In the genomic region with DNA sequence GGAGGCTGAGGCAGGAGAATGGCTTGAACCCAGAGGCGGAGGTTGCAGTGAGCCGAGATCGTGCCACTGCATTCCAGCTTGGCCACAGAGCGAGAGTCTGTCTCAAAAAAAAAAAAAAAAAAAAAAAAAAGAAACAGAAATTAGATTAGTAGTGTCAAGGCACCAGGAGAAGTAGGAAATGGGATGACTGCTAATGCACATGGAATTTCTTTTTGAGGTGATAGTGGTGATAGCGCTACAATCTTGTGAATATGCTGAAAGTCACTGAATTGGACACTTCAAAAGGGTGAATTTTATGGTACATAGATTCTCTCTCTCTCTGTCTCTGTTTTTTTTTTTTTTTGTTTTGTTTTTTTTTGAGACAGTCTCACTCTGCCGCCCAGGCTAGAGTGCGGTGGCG, we compare ENCODE assay signal across 18 cellular contexts. TPM values are rescaled to one million over a fixed set of nuclear protein-coding genes. Genes with fewer than 3 reads are reported as not detected.
DNase-seq lines count a peak whose midpoint lies in the region; ATAC-seq and TF ChIP-seq lines count a peak whose summit lies in the region.
"Had no signal": no experiment of that assay in that cellular context is flagged by ENCODE, and none has a peak within 500 bp of the region (broad histone marks: within the 10 kb centered on the region; RNA-seq: fewer than 3 reads in every experiment).

No MANE protein-coding gene starts in this region.

- H3K36me3 Mint-ChIP-seq in activated T-cell treated with anti-CD3 and anti-CD28 coated beads, Interleukin-2, amount 50 U/mL, for 24 hours (ENCODE audit: low read depth): peaks cover 30% of the 10 kb centered on the region
- H3K36me3 Mint-ChIP-seq in activated T-helper 1 cell treated with anti-CD3 and anti-CD28 coated beads, Interleukin-12 subunit alpha, Interleukin-12 subunit beta, Interleukin-2, Interleukin-4 antibody, amounts not matched to agents 30 ng/mL and 10 ng/mL and 1 ng/mL, durations not matched to agents 14 hours and 24 hours and 36 hours (ENCODE audit: low read depth): peaks cover 30% of the 10 kb centered on the region
- H3K36me3 Mint-ChIP-seq in stimulated activated effector memory CD8-positive, alpha-beta T cell treated with anti-CD3 and anti-CD28 coated beads, Interleukin-12 subunit alpha, Interleukin-12 subunit beta, amount 100 ng/mL, for 72 hours: peaks cover 16% of the 10 kb centered on the region

- H3K4me2 ChIP-seq in MM.1S (ENCODE audit: low read depth, low read length): no peak overlapping the region
- H3K4me2 ChIP-seq: A549 had no signal

- H3K27me3 ChIP-seq in MM.1S (replicated peaks; ENCODE audit: insufficient read depth, low read length) (no peaks in the 10 kb centered on the region), H7 (ENCODE audit: control insufficient read depth, insufficient read depth, low read length) (no peaks in the 10 kb centered on the region)

- intact Hi-C loops in activated T-helper 1 cell treated with anti-CD3 and anti-CD28 coated beads, Interleukin-12 subunit alpha, Interleukin-12 subunit beta, Interleukin-2, Interleukin-4 antibody, amounts not matched to agents 30 ng/mL and 10 ng/mL and 1 ng/mL, durations not matched to agents 14 hours and 24 hours and 36 hours (cut with micrococcal nuclease): loop anchor here (2.0 to 5.0 kb wide), 2 partner anchors 98 to 1011 kb away; partner anchors contain the start of genes C5orf22, DROSHA and ZFR

- peaks cover 42% of the 10 kb centered on the region for H3F3A ChIP-seq in MM.1S (ENCODE audit: insufficient read depth, low read length)

- TF ChIP-seq CTCF in MM.1S (IDR thresholded peaks at IDR 0.05; ENCODE audit: low read length): no peak
- TF ChIP-seq CTCF in GM20000 (IDR thresholded peaks at IDR 0.05; ENCODE audit: extremely low read depth, missing control alignments): no peak

- no peak for ATAC-seq in stimulated activated effector memory CD8-positive, alpha-beta T cell treated with anti-CD3 and anti-CD28 coated beads, Interleukin-12 subunit alpha, Interleukin-12 subunit beta, amount 100 ng/mL, for 72 hours
- ATAC-seq: A549, Panc1 had no signal

- no peak for DNase-seq in activated T-cell treated with anti-CD3 and anti-CD28 coated beads, Interleukin-2, amount 50 U/mL, for 24 hours
- no peak for DNase-seq in activated T-cell treated with anti-CD3 and anti-CD28 coated beads, Interleukin-2, amount 50 U/mL, for 1 hour
- DNase-seq in MM.1S (no peak), H7 (no peak), MV-4-11 (lab: John Stamatoyannopoulos, UW) (no peak), GM20000 (ENCODE audit: low spot score) (no peak)
- no peak for DNase-seq in activated T-helper 1 cell treated with anti-CD3 and anti-CD28 coated beads, Interleukin-12 subunit alpha, Interleukin-12 subunit beta, Interleukin-2, Interleukin-4 antibody, amounts not matched to agents 30 ng/mL and 10 ng/mL and 1 ng/mL, durations not matched to agents 14 hours and 24 hours and 36 hours (ENCODE audit: low spot score)
- DNase-seq in stimulated activated effector memory CD8-positive, alpha-beta T cell treated with anti-CD3 and anti-CD28 coated beads, Interleukin-12 subunit alpha, Interleukin-12 subunit beta, amount 100 ng/mL, for 72 hours (ENCODE audit: low spot score in 2 of 2): no peak
- DNase-seq: DMS79, GF-D8, NCI-H1105, NCI-H1694 treated with DMSO at 0.1 percent for 48 hours, NCI-H446 treated with DMSO at 0.1 percent for 48 hours, NCI-H748 treated with DMSO at 0.1 percent for 48 hours, SHP77 had no signal

- peaks cover 52% of the 10 kb centered on the region for H3K4me1 ChIP-seq in MM.1S (ENCODE audit: low read length)
- H3K4me1 ChIP-seq: A549 had no signal

- peaks cover 43% of the 10 kb centered on the region for H3K4me1 Mint-ChIP-seq in activated T-cell treated with anti-CD3 and anti-CD28 coated beads, Interleukin-2, amount 50 U/mL, for 24 hours (ENCODE audit: low read depth)
- peaks cover 68% of the 10 kb centered on the region for H3K4me1 Mint-ChIP-seq in activated T-helper 1 cell treated with anti-CD3 and anti-CD28 coated beads, Interleukin-12 subunit alpha, Interleukin-12 subunit beta, Interleukin-2, Interleukin-4 antibody, amounts not matched to agents 30 ng/mL and 10 ng/mL and 1 ng/mL, durations not matched to agents 14 hours and 24 hours and 36 hours (ENCODE audit: low read depth)
- H3K4me1 Mint-ChIP-seq in stimulated activated effector memory CD8-positive, alpha-beta T cell treated with anti-CD3 and anti-CD28 coated beads, Interleukin-12 subunit alpha, Interleukin-12 subunit beta, amount 100 ng/mL, for 72 hours: peaks cover 46% of the 10 kb centered on the region

- H3K4me3 ChIP-seq in MM.1S (ENCODE audit: low read length): no peak overlapping the region
- H3K4me3 ChIP-seq in H7 (ENCODE audit: insufficient read depth, low read depth, low read length): no peak overlapping the region
- H3K4me3 ChIP-seq: A549, GM23248 had no signal

- no peaks in the 10 kb centered on the region for H3K36me3 ChIP-seq in MM.1S (replicated peaks; ENCODE audit: insufficient read depth, low read length)
- H3K36me3 ChIP-seq in H7 (replicated peaks; ENCODE audit: control insufficient read depth, insufficient read depth, low read length): no peaks in the 10 kb centered on the region

- H3K4me3 Mint-ChIP-seq in activated T-cell treated with anti-CD3 and anti-CD28 coated beads, Interleukin-2, amount 50 U/mL, for 24 hours: no peak overlapping the region
- H3K4me3 Mint-ChIP-seq in activated T-helper 1 cell treated with anti-CD3 and anti-CD28 coated beads, Interleukin-12 subunit alpha, Interleukin-12 subunit beta, Interleukin-2, Interleukin-4 antibody, amounts not matched to agents 30 ng/mL and 10 ng/mL and 1 ng/mL, durations not matched to agents 14 hours and 24 hours and 36 hours: no peak overlapping the region
- peak overlapping the region; percentile 39 for H3K4me3 Mint-ChIP-seq in stimulated activated effector memory CD8-positive, alpha-beta T cell treated with anti-CD3 and anti-CD28 coated beads, Interleukin-12 subunit alpha, Interleukin-12 subunit beta, amount 100 ng/mL, for 72 hours

- H4K20me1 ChIP-seq in MM.1S (ENCODE audit: insufficient read depth, low read length): no peaks in the 10 kb centered on the region

- H3K9ac ChIP-seq in MM.1S (ENCODE audit: low read length): no peak overlapping the region
- H3K9ac ChIP-seq: GM23248 had no signal

- no peaks in the 10 kb centered on the region for H3K9me3 ChIP-seq in MM.1S (replicated peaks; ENCODE audit: insufficient read depth, low read length)

- no peaks in the 10 kb centered on the region for H3K9me2 ChIP-seq in MM.1S (replicated peaks; ENCODE audit: insufficient read depth, low read length)

- H3K27ac ChIP-seq in MM.1S (ENCODE audit: low read length): peak overlapping the region; percentile 96; the same call in 1 of the 2 replicates
- H3K27ac ChIP-seq: A549, GM23248 had no signal

- H3K9me3 Mint-ChIP-seq in activated T-cell treated with anti-CD3 and anti-CD28 coated beads, Interleukin-2, amount 50 U/mL, for 24 hours: peaks cover 7% of the 10 kb centered on the region
- peaks cover 13% of the 10 kb centered on the region for H3K9me3 Mint-ChIP-seq in activated T-helper 1 cell treated with anti-CD3 and anti-CD28 coated beads, Interleukin-12 subunit alpha, Interleukin-12 subunit beta, Interleukin-2, Interleukin-4 antibody, amounts not matched to agents 30 ng/mL and 10 ng/mL and 1 ng/mL, durations not matched to agents 14 hours and 24 hours and 36 hours
- no peaks in the 10 kb centered on the region for H3K9me3 Mint-ChIP-seq in stimulated activated effector memory CD8-positive, alpha-beta T cell treated with anti-CD3 and anti-CD28 coated beads, Interleukin-12 subunit alpha, Interleukin-12 subunit beta, amount 100 ng/mL, for 72 hours

- no peak overlapping the region for H2AFZ ChIP-seq in MM.1S (ENCODE audit: low read length)
- H2AFZ ChIP-seq: GM23248 had no signal

- peak overlapping the region; percentile 93 for H3K27ac Mint-ChIP-seq in activated T-cell treated with anti-CD3 and anti-CD28 coated beads, Interleukin-2, amount 50 U/mL, for 24 hours
- peak overlapping the region; percentile 92 for H3K27ac Mint-ChIP-seq in activated T-helper 1 cell treated with anti-CD3 and anti-CD28 coated beads, Interleukin-12 subunit alpha, Interleukin-12 subunit beta, Interleukin-2, Interleukin-4 antibody, amounts not matched to agents 30 ng/mL and 10 ng/mL and 1 ng/mL, durations not matched to agents 14 hours and 24 hours and 36 hours
- peak overlapping the region; percentile 84 for H3K27ac Mint-ChIP-seq in stimulated activated effector memory CD8-positive, alpha-beta T cell treated with anti-CD3 and anti-CD28 coated beads, Interleukin-12 subunit alpha, Interleukin-12 subunit beta, amount 100 ng/mL, for 72 hours

- H3K27me3 Mint-ChIP-seq in activated T-cell treated with anti-CD3 and anti-CD28 coated beads, Interleukin-2, amount 50 U/mL, for 24 hours: no peaks in the 10 kb centered on the region
- no peaks in the 10 kb centered on the region for H3K27me3 Mint-ChIP-seq in activated T-helper 1 cell treated with anti-CD3 and anti-CD28 coated beads, Interleukin-12 subunit alpha, Interleukin-12 subunit beta, Interleukin-2, Interleukin-4 antibody, amounts not matched to agents 30 ng/mL and 10 ng/mL and 1 ng/mL, durations not matched to agents 14 hours and 24 hours and 36 hours (ENCODE audit: insufficient read depth)

- H3K79me2 ChIP-seq in MM.1S (ENCODE audit: low read length): peaks cover 74% of the 10 kb centered on the region

RNA-seq across cellular contexts. Expression of gene SUB1, which starts 42.1 kb away (rescaled TPM):
- 408 and 428 TPM in 2 replicates for total RNA-seq in activated T-helper 1 cell treated with anti-CD3 and anti-CD28 coated beads, Interleukin-12 subunit alpha, Interleukin-12 subunit beta, Interleukin-2, Interleukin-4 antibody, amounts not matched to agents 30 ng/mL and 10 ng/mL and 1 ng/mL, durations not matched to agents 14 hours and 24 hours and 36 hours
- 138 and 154 TPM in 2 replicates for total RNA-seq in H7 (2014; rRNA removed; shearing (Covaris generic))
